10 cellular contexts compared by ENCODE assay signal in the genomic region with DNA sequence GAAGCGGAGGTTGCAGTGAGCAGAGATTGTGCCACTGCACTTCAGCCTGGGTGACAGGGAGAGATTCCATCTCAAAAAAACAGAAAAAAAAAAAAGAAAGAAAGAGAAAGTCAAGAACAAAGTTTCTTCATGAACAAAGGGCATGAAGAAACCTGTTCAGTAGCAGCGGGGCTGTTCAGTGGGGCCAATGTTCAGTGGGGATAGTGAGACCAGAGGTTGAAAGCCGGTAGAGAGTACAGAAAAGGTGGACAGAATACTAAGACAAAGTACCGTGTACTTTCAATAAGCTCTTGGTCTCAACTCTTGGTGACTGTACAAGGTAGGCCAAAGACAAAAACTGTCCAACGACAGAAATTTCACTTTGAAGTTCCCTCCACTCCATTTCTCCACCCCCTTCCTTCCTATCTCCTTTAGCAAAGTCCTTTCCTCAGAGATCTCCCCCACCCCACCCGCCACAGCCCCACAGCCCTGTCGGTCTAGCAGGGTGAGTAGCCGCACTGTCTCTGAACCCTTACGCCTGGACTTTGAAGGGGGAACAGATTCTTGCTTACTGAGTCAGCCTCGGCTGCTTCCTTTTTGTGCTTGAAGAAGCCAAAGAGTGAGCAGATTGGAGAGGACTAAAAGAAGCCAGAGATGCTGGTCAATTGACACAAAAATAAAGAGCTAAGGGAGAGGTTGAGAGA. TPM values are rescaled to one million over a fixed set of nuclear protein-coding genes. Genes with fewer than 3 reads are reported as not detected.
DNase-seq lines count a peak whose midpoint lies in the region; ATAC-seq and TF ChIP-seq lines count a peak whose summit lies in the region.
"Had no signal": no experiment of that assay in that cellular context is flagged by ENCODE, and none has a peak within 500 bp of the region (broad histone marks: within the 10 kb centered on the region; RNA-seq: fewer than 3 reads in every experiment).

No MANE protein-coding gene starts in this region.

- peak overlapping the region in 3 of 10 donors; percentile 10 to 41 (median 29) for H3K4me3 Mint-ChIP-seq in naive thymus-derived CD4-positive, alpha-beta T cell
- no peak overlapping the region for H3K4me3 Mint-ChIP-seq in endothelial cell (ENCODE audit: unreplicated experiment)
- no peak overlapping the region for H3K4me3 Mint-ChIP-seq in activated T-helper 2 cell treated with anti-CD3 and anti-CD28 coated beads, Interferon-gamma antibody, Interleukin-2, Interleukin-4, amounts not matched to agents 10 μg/mL and 5 μg/mL and 100 μg/mL, durations not matched to agents 14 hours and 24 hours and 36 hours (ENCODE audit: low read depth)

- H3K27ac ChIP-seq in esophagus (ENCODE audit: low read depth in 2 of 2, low read length in 1 of 2) (peak overlapping the region; percentile 36 to 70), vagina (no peak overlapping the region)
- no peak overlapping the region for H3K27ac ChIP-seq in naive thymus-derived CD4-positive, alpha-beta T cell (ENCODE audit: low read depth, low read length)

- H3K4me1 Mint-ChIP-seq in naive thymus-derived CD4-positive, alpha-beta T cell: peaks cover 32 to 61% (median 44%) of the 10 kb centered on the region in 7 donors
- peaks cover 51% of the 10 kb centered on the region for H3K4me1 Mint-ChIP-seq in endothelial cell (ENCODE audit: unreplicated experiment)
- H3K4me1 Mint-ChIP-seq in activated T-helper 2 cell treated with anti-CD3 and anti-CD28 coated beads, Interferon-gamma antibody, Interleukin-2, Interleukin-4, amounts not matched to agents 10 μg/mL and 5 μg/mL and 100 μg/mL, durations not matched to agents 14 hours and 24 hours and 36 hours (ENCODE audit: low read depth): peaks cover 22% of the 10 kb centered on the region

- peaks cover 0 to 32% (median 0%) of the 10 kb centered on the region in 5 donors for H3K27me3 Mint-ChIP-seq in naive thymus-derived CD4-positive, alpha-beta T cell
- H3K27me3 Mint-ChIP-seq in endothelial cell (ENCODE audit: unreplicated experiment): peaks cover 11% of the 10 kb centered on the region
- H3K27me3 Mint-ChIP-seq in activated T-helper 2 cell treated with anti-CD3 and anti-CD28 coated beads, Interferon-gamma antibody, Interleukin-2, Interleukin-4, amounts not matched to agents 10 μg/mL and 5 μg/mL and 100 μg/mL, durations not matched to agents 14 hours and 24 hours and 36 hours (ENCODE audit: low read depth): peaks cover 22% of the 10 kb centered on the region

- H3K27me3 ChIP-seq in esophagus (ENCODE audit: control insufficient read depth in 1 of 2, insufficient read depth in 2 of 2, low read length in 2 of 2): no peaks in the 10 kb centered on the region
- no peaks in the 10 kb centered on the region for H3K27me3 ChIP-seq in naive thymus-derived CD4-positive, alpha-beta T cell (ENCODE audit: control insufficient read depth in 2 of 2, insufficient read depth in 2 of 2, low read length in 2 of 2)
- no peaks in the 10 kb centered on the region for H3K27me3 ChIP-seq in vagina

- WGBS in esophagus, 2 donors: 41 to 49% methylated on average over 10 of the region's 10 CpGs

- peak overlapping the region in 7 of 9 donors; percentile 54 to 88 (median 76) for H3K27ac Mint-ChIP-seq in naive thymus-derived CD4-positive, alpha-beta T cell
- no peak overlapping the region for H3K27ac Mint-ChIP-seq in endothelial cell (ENCODE audit: unreplicated experiment)
- no peak overlapping the region for H3K27ac Mint-ChIP-seq in activated T-helper 2 cell treated with anti-CD3 and anti-CD28 coated beads, Interferon-gamma antibody, Interleukin-2, Interleukin-4, amounts not matched to agents 10 μg/mL and 5 μg/mL and 100 μg/mL, durations not matched to agents 14 hours and 24 hours and 36 hours

- POLR2A ChIA-PET in naive thymus-derived CD4-positive, alpha-beta T cell (lab: Charles Lee): interaction anchor here (0.9 kb wide), 1 partner anchor 9 kb away, joined by 3 read pairs; no protein-coding TSS in a partner anchor

- intact Hi-C loops in naive thymus-derived CD4-positive, alpha-beta T cell (cut with micrococcal nuclease): loop anchor here in 1 of 2 donors (5.0 kb wide), 1 partner anchor 37 kb away; no protein-coding TSS in a partner anchor
- intact Hi-C loops in vagina (cut with DNase I): no loop called here
- intact Hi-C loops in activated T-helper 2 cell treated with anti-CD3 and anti-CD28 coated beads, Interferon-gamma antibody, Interleukin-2, Interleukin-4, amounts not matched to agents 10 μg/mL and 5 μg/mL and 100 μg/mL, durations not matched to agents 14 hours and 24 hours and 36 hours (cut with micrococcal nuclease): no loop called here

- CTCF ChIA-PET in naive thymus-derived CD4-positive, alpha-beta T cell (lab: Charles Lee): interaction anchor here (4.0 kb wide), 1 partner anchor 61 kb away, joined by 37 read pairs; no protein-coding TSS in a partner anchor

- DNase-seq in AG10803 (ENCODE audit: low read depth) (peak; percentile 72), NOMO-1 treated with dmso at 0.1 percent for 144 hours (lab: John Stamatoyannopoulos, UW; ENCODE audit: unreplicated experiment) (peak; percentile 64), vagina (ENCODE audit: extremely low spot score in 2 of 2) (no peak), endothelial cell (ENCODE audit: low spot score) (no peak), mesenteric fat pad (ENCODE audit: low spot score) (no peak)
- no peak for DNase-seq in naive thymus-derived CD4-positive, alpha-beta T cell
- no peak for DNase-seq in activated T-helper 2 cell treated with anti-CD3 and anti-CD28 coated beads, Interferon-gamma antibody, Interleukin-2, Interleukin-4, amounts not matched to agents 10 μg/mL and 5 μg/mL and 100 μg/mL, durations not matched to agents 14 hours and 24 hours and 36 hours (ENCODE audit: low spot score)
- DNase-seq: activated CD8-positive, alpha-beta memory T cell treated with anti-CD3 and anti-CD28 coated beads, Interleukin-2, amount 50 U/mL, for 48 hours; NCI-H187 treated with DMSO at 0.1 percent for 48 hours had no signal

- TF ChIP-seq CTCF in AG10803 (conservative IDR thresholded peaks at IDR 0.05; ENCODE audit: low read length) (no peak), vagina (IDR thresholded peaks at IDR 0.05) (no peak), endothelial cell (IDR thresholded peaks at IDR 0.05; ENCODE audit: unreplicated experiment) (no peak)

- no peak for TF ChIP-seq POLR2A in vagina (IDR thresholded peaks at IDR 0.05)

- H3K36me3 ChIP-seq in esophagus (ENCODE audit: control insufficient read depth in 2 of 2, insufficient read depth in 2 of 2, low read length in 1 of 2) (no peaks in the 10 kb centered on the region), vagina (no peaks in the 10 kb centered on the region)
- H3K36me3 ChIP-seq in naive thymus-derived CD4-positive, alpha-beta T cell (ENCODE audit: control insufficient read depth in 2 of 3, insufficient read depth in 3 of 3, low read length in 3 of 3): no peaks in the 10 kb centered on the region

- peaks cover 0 to 2% (median 0%) of the 10 kb centered on the region in 11 donors for H3K9me3 Mint-ChIP-seq in naive thymus-derived CD4-positive, alpha-beta T cell
- no peaks in the 10 kb centered on the region for H3K9me3 Mint-ChIP-seq in endothelial cell (ENCODE audit: unreplicated experiment)
- H3K9me3 Mint-ChIP-seq in activated T-helper 2 cell treated with anti-CD3 and anti-CD28 coated beads, Interferon-gamma antibody, Interleukin-2, Interleukin-4, amounts not matched to agents 10 μg/mL and 5 μg/mL and 100 μg/mL, durations not matched to agents 14 hours and 24 hours and 36 hours: no peaks in the 10 kb centered on the region

- peaks cover 2 to 20% of the 10 kb centered on the region in 2 donors for H3K4me1 ChIP-seq in esophagus (ENCODE audit: control insufficient read depth in 2 of 2, insufficient read depth in 2 of 2, low read length in 1 of 2)
- H3K4me1 ChIP-seq in naive thymus-derived CD4-positive, alpha-beta T cell (ENCODE audit: control insufficient read depth in 2 of 2, insufficient read depth in 2 of 2, low read length in 2 of 2): peaks cover 29 to 38% of the 10 kb centered on the region in 2 donors
- H3K4me1 ChIP-seq in vagina: peaks cover 38% of the 10 kb centered on the region

- no peaks in the 10 kb centered on the region for H3K36me3 Mint-ChIP-seq in naive thymus-derived CD4-positive, alpha-beta T cell
- H3K36me3 Mint-ChIP-seq in endothelial cell (ENCODE audit: low read depth, unreplicated experiment): peaks cover 4% of the 10 kb centered on the region
- H3K36me3 Mint-ChIP-seq in activated T-helper 2 cell treated with anti-CD3 and anti-CD28 coated beads, Interferon-gamma antibody, Interleukin-2, Interleukin-4, amounts not matched to agents 10 μg/mL and 5 μg/mL and 100 μg/mL, durations not matched to agents 14 hours and 24 hours and 36 hours (ENCODE audit: low read depth): no peaks in the 10 kb centered on the region

- ATAC-seq in naive thymus-derived CD4-positive, alpha-beta T cell: peak; percentile 55

- H3K4me3 ChIP-seq in AG10803 (ENCODE audit: low read length) (no peak overlapping the region), esophagus (ENCODE audit: low read depth in 1 of 2, low read length in 2 of 2) (no peak overlapping the region), vagina (no peak overlapping the region)
- no peak overlapping the region for H3K4me3 ChIP-seq in naive thymus-derived CD4-positive, alpha-beta T cell (ENCODE audit: low read length)

- H3K9me3 ChIP-seq in esophagus (ENCODE audit: control insufficient read depth in 2 of 2, insufficient read depth in 1 of 2, low read depth in 1 of 2, low read length in 1 of 2) (no peaks in the 10 kb centered on the region), vagina (no peaks in the 10 kb centered on the region)
- no peaks in the 10 kb centered on the region for H3K9me3 ChIP-seq in naive thymus-derived CD4-positive, alpha-beta T cell (ENCODE audit: control insufficient read depth in 2 of 3, low read length in 3 of 3)

RNA-seq across cellular contexts. Expression of gene FOS, which starts 44.3 kb away (rescaled TPM):
- polyA plus RNA-seq in esophagus: 100 to 1,000 TPM in 1 of 2 donors, 10 to 100 TPM in 1; 99.5 to 102 TPM
- 1,000 to 10,000 TPM in 2 of 5 experiments, 10 to 100 TPM in 2, 1 to 10 TPM in 1; 9.4 to 4,557 (median 14.4) TPM for total RNA-seq in naive thymus-derived CD4-positive, alpha-beta T cell
- polyA plus RNA-seq in naive thymus-derived CD4-positive, alpha-beta T cell: 10 to 100 TPM; 27.5 to 96.7 TPM
- 884 TPM for total RNA-seq in vagina
- total RNA-seq in endothelial cell (ENCODE audit: unreplicated experiment): 41.5 TPM
- total RNA-seq in activated T-helper 2 cell treated with anti-CD3 and anti-CD28 coated beads, Interferon-gamma antibody, Interleukin-2, Interleukin-4, amounts not matched to agents 10 μg/mL and 5 μg/mL and 100 μg/mL, durations not matched to agents 14 hours and 24 hours and 36 hours: 24.7 and 27.8 TPM in 2 replicates
- 1,900 TPM for total RNA-seq in mesenteric fat pad

RNA-seq across cellular contexts. Expression of gene TMED10, which starts 57.9 kb away (rescaled TPM):
- polyA plus RNA-seq in esophagus: 100 to 1,000 TPM in 1 of 2 donors, 10 to 100 TPM in 1; 74.8 to 225 TPM
- total RNA-seq in naive thymus-derived CD4-positive, alpha-beta T cell: 100 to 1,000 TPM; 155 to 233 (median 171) TPM
- 100 to 1,000 TPM; 204 to 245 TPM for polyA plus RNA-seq in naive thymus-derived CD4-positive, alpha-beta T cell
- 249 TPM for total RNA-seq in vagina
- 312 TPM for total RNA-seq in endothelial cell (ENCODE audit: unreplicated experiment)
- total RNA-seq in activated T-helper 2 cell treated with anti-CD3 and anti-CD28 coated beads, Interferon-gamma antibody, Interleukin-2, Interleukin-4, amounts not matched to agents 10 μg/mL and 5 μg/mL and 100 μg/mL, durations not matched to agents 14 hours and 24 hours and 36 hours: 231 and 248 TPM in 2 replicates
- total RNA-seq in mesenteric fat pad: 330 TPM

Comparison
In these comparisons a context has a peak if more than half of its experiments do, and no peak if none do; other contexts are left out.
1. DNase-seq: peak in AG10803 (single experiment) and NOMO-1 treated with dmso at 0.1 percent for 144 hours (single experiment); none in naive thymus-derived CD4-positive, alpha-beta T cell (0 of 9), vagina (0 of 2), endothelial cell (single experiment), activated T-helper 2 cell treated with anti-CD3 and anti-CD28 coated beads, Interferon-gamma antibody, Interleukin-2, Interleukin-4, amounts not matched to agents 10 μg/mL and 5 μg/mL and 100 μg/mL, durations not matched to agents 14 hours and 24 hours and 36 hours (single experiment) and mesenteric fat pad (single experiment).
2. H3K27ac ChIP-seq: peak in esophagus (2 of 2); none in naive thymus-derived CD4-positive, alpha-beta T cell (single experiment) and vagina (single experiment).
3. H3K27ac Mint-ChIP-seq: peak in naive thymus-derived CD4-positive, alpha-beta T cell (7 of 9); none in endothelial cell (single experiment) and activated T-helper 2 cell treated with anti-CD3 and anti-CD28 coated beads, Interferon-gamma antibody, Interleukin-2, Interleukin-4, amounts not matched to agents 10 μg/mL and 5 μg/mL and 100 μg/mL, durations not matched to agents 14 hours and 24 hours and 36 hours (single experiment).